Comparison of ENCODE assay signal across 16 cellular contexts in the genomic region with DNA sequence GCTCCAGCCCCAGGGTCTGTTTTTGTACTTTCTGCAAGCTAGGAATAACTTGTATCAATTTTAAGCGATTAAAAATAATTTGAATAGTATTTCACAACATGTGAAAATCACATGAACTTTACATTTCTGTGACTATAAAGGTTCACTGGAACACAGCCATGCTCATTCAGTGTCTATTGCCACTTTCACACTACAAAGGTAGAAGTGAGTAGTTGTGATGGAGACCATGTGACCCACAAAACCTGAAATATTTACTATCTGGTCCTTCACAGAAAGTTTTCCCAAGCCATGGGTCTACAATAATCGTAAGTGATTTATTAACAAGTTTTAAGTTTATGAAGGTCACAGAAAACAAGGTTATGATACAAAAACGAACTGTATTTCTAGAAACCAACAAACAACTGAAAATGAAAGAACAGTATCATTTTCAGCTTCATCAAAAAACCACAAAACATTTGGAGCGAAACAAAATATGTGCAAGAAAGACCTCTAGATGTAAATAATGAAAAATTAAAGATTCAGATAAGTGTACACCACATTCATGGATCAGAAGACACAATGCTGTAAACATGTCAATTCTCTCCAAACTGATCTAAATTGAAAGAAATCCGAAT.
A peak's percentile ranks its signal among the peaks of the same experiment; 100 is the strongest.
DNase-seq lines count a peak whose midpoint lies in the region; ATAC-seq, FAIRE-seq and TF ChIP-seq lines count a peak whose summit lies in the region.
"Had no signal": no experiment of that assay in that cellular context is flagged by ENCODE, and none has a peak within 500 bp of the region (broad histone marks: within the 10 kb centered on the region; RNA-seq: fewer than 3 reads in every experiment).

No MANE protein-coding gene starts in this region.

- CTCF ChIA-PET in HepG2 (lab: Yijun Ruan, JAX; ENCODE audit: low intra/inter-chr PET ratio, low total read pairs): no interaction called here

- no peak overlapping the region for H2AFZ ChIP-seq in HepG2 (ENCODE audit: low read length)

- no peaks in the 10 kb centered on the region for H3K79me2 ChIP-seq in HepG2 (ENCODE audit: insufficient read depth, low read length)

- ATAC-seq in HepG2: no peak
- ATAC-seq in right lobe of liver: no peak
- ATAC-seq in GM21737 (IDR thresholded peaks at IDR 0.05; ENCODE audit: unreplicated experiment): peak; percentile 54
- peak; percentile 59 for ATAC-seq in HG03354 (IDR thresholded peaks at IDR 0.05; ENCODE audit: poor library complexity, severe bottlenecking, unreplicated experiment)
- ATAC-seq in GM19328 (IDR thresholded peaks at IDR 0.05; ENCODE audit: unreplicated experiment): no peak
- ATAC-seq: heart left ventricle had no signal

- H3K27me3 ChIP-seq in HepG2 (ENCODE audit: control insufficient read depth in 1 of 2, insufficient read depth in 2 of 2, low read length in 2 of 2) (no peaks in the 10 kb centered on the region), right lobe of liver (no peaks in the 10 kb centered on the region)
- H3K27me3 ChIP-seq: heart left ventricle, tibial artery had no signal

- H3K9me3 ChIP-seq in HepG2 (ENCODE audit: low read length): no peaks in the 10 kb centered on the region
- H3K9me3 ChIP-seq in right lobe of liver: no peaks in the 10 kb centered on the region
- H3K9me3 ChIP-seq: heart left ventricle, SK-N-SH, tibial artery had no signal

- DNase-seq in HepG2 (ENCODE audit: low spot score): no peak
- DNase-seq in right lobe of liver: no peak
- no peak for DNase-seq in dedifferentiated amniotic fluid mesenchymal stem cell (ENCODE audit: extremely low spot score)
- no peak for DNase-seq in mesenteric fat pad (ENCODE audit: low spot score)
- no peak for DNase-seq in NCI-H146 (lab: John Stamatoyannopoulos, UW)
- DNase-seq: ACHN, DMS79, heart left ventricle, HFFc6, NCI-H1694, SK-N-SH, tibial artery had no signal

- TF ChIP-seq EP300 in HepG2 (IDR thresholded peaks at IDR 0.05; ENCODE audit: low read depth in 2 of 2, low read length in 2 of 2): no peak
- no peak for TF ChIP-seq EP300 in HepG2 (CRISPR knock-in tag; IDR thresholded peaks at IDR 0.05; ENCODE audit: borderline replicate concordance)

- H3K4me3 ChIP-seq in HepG2 (replicated peaks in 1 of 3; ENCODE audit: insufficient read depth in 1 of 3, low read depth in 2 of 3, low read length in 3 of 3): no peak overlapping the region
- H3K4me3 ChIP-seq in right lobe of liver: no peak overlapping the region
- H3K4me3 ChIP-seq: heart left ventricle, tibial artery had no signal

- no peak for TF ChIP-seq POLR2A in HepG2 (IDR thresholded peaks at IDR 0.05; ENCODE audit: insufficient read depth in 1 of 2, low read depth in 2 of 2, low read length in 2 of 2)
- TF ChIP-seq POLR2A in right lobe of liver (IDR thresholded peaks at IDR 0.05): no peak

- BruUV-seq in HepG2 (replicated peaks; lab: Mats Ljungman, UMichigan): no TSS peak

- peaks cover 6% of the 10 kb centered on the region; the same call in 1 of the 2 replicates for H4K20me1 ChIP-seq in HepG2 (ENCODE audit: insufficient read depth, low read length)

- no peak for TF ChIP-seq CTCF in HepG2 (CRISPR knock-in tag; IDR thresholded peaks at IDR 0.05)
- no peak for TF ChIP-seq CTCF in right lobe of liver (IDR thresholded peaks at IDR 0.05)

- no peak overlapping the region for H3K27ac ChIP-seq in HepG2 (ENCODE audit: extremely low read length, insufficient read depth, low read length)
- H3K27ac ChIP-seq in right lobe of liver: no peak overlapping the region
- H3K27ac ChIP-seq: heart left ventricle, tibial artery had no signal

- no peak overlapping the region for H3K9ac ChIP-seq in HepG2 (ENCODE audit: insufficient read depth, low read depth, low read length)
- H3K9ac ChIP-seq: SK-N-SH had no signal

- H3K36me3 ChIP-seq in HepG2 (replicated peaks in 1 of 2; ENCODE audit: control insufficient read depth in 1 of 2, insufficient read depth in 2 of 2, low read length in 2 of 2) (peaks cover 19 to 76% of the 10 kb centered on the region in 2 experiments), right lobe of liver (peaks cover 0 to 56% (median 7%) of the 10 kb centered on the region in 4 donors)

- TF ChIP-seq RAD21 in HepG2 (CRISPR knock-in tag; IDR thresholded peaks at IDR 0.05): no peak

- in situ Hi-C loops in HepG2 (cut with HindIII; ENCODE audit: extremely low pct_ligation_motif_present, low pct_unique_long_range_greater_than_20kb): no loop called here

- FAIRE-seq in HepG2 (lab: Jason Lieb, UNC): peak; percentile 15
- FAIRE-seq: endometrium had no signal

- 96% methylated on average over 5 of the region's 5 CpGs for WGBS in HepG2 (ENCODE audit: low lambda C conversion rate)
- WGBS in right lobe of liver (ENCODE audit: insufficient coverage, low coverage, low lambda C conversion rate, missing lambda C conversion rate): 76% methylated on average over 5 of the region's 5 CpGs

- POLR2A ChIA-PET in HepG2 (lab: Yijun Ruan, JAX): no interaction called here

- intact Hi-C loops in HepG2 (cut with micrococcal nuclease; ENCODE audit: unreplicated experiment): no loop called here
- intact Hi-C loops in right lobe of liver (cut with DNase I): no loop called here

- H3K4me1 ChIP-seq in HepG2 (ENCODE audit: insufficient read depth, low read length) (no peaks in the 10 kb centered on the region), right lobe of liver (no peaks in the 10 kb centered on the region)

- H3K4me2 ChIP-seq in HepG2 (ENCODE audit: low read depth, low read length): no peak overlapping the region
- H3K4me2 ChIP-seq: SK-N-SH had no signal

TF ChIP-seq in HepG2, 621 proteins besides CTCF, POLR2A, EP300 and RAD21:
- TF ChIP-seq ZNF761 (CRISPR knock-in tag; conservative IDR thresholded peaks at IDR 0.05) (no peak), MZF1 (CRISPR knock-in tag; IDR thresholded peaks at IDR 0.05; ENCODE audit: borderline replicate concordance) (no peak), MAFF (IDR thresholded peaks at IDR 0.05; ENCODE audit: low read depth, low read length) (no peak), KLF11 (CRISPR knock-in tag; IDR thresholded peaks at IDR 0.05) (no peak), ZSCAN12 (CRISPR knock-in tag; IDR thresholded peaks at IDR 0.05) (no peak), ZNF841 (CRISPR knock-in tag; IDR thresholded peaks at IDR 0.05; ENCODE audit: borderline replicate concordance) (no peak), ZZZ3 (CRISPR knock-in tag; IDR thresholded peaks at IDR 0.05; ENCODE audit: borderline replicate concordance) (no peak), CC2D1A (CRISPR knock-in tag; IDR thresholded peaks at IDR 0.05) (no peak), ZNF382 (CRISPR knock-in tag; IDR thresholded peaks at IDR 0.05; ENCODE audit: borderline replicate concordance) (no peak), ZNF672 (CRISPR knock-in tag; IDR thresholded peaks at IDR 0.05) (no peak), ZBTB34 (CRISPR knock-in tag; IDR thresholded peaks at IDR 0.05) (no peak), TGIF2 (CRISPR knock-in tag; IDR thresholded peaks at IDR 0.05) (no peak), SALL2 (CRISPR knock-in tag; IDR thresholded peaks at IDR 0.05) (no peak), ZEB1 (IDR thresholded peaks at IDR 0.05; ENCODE audit: insufficient replicate concordance, low read depth) (no peak), ZNF296 (CRISPR knock-in tag; conservative IDR thresholded peaks at IDR 0.05) (no peak), ZNF337 (CRISPR knock-in tag; IDR thresholded peaks at IDR 0.05; ENCODE audit: borderline replicate concordance, low read depth) (no peak), ZBTB46 (CRISPR knock-in tag; IDR thresholded peaks at IDR 0.05; ENCODE audit: borderline replicate concordance) (no peak), ZNF564 (CRISPR knock-in tag; IDR thresholded peaks at IDR 0.05) (no peak), ZFP82 (CRISPR knock-in tag; IDR thresholded peaks at IDR 0.05; ENCODE audit: borderline replicate concordance) (no peak), GPN1 (CRISPR knock-in tag; IDR thresholded peaks at IDR 0.05; ENCODE audit: borderline replicate concordance) (no peak)

Comparison
In these comparisons a context has a peak if more than half of its experiments do, and no peak if none do; other contexts are left out.
1. ATAC-seq: peak in GM21737 (single experiment) and HG03354 (single experiment); none in HepG2 (single experiment), right lobe of liver (0 of 4) and GM19328 (single experiment).